Comparison of ENCODE assay signal across 17 cellular contexts in the genomic region with DNA sequence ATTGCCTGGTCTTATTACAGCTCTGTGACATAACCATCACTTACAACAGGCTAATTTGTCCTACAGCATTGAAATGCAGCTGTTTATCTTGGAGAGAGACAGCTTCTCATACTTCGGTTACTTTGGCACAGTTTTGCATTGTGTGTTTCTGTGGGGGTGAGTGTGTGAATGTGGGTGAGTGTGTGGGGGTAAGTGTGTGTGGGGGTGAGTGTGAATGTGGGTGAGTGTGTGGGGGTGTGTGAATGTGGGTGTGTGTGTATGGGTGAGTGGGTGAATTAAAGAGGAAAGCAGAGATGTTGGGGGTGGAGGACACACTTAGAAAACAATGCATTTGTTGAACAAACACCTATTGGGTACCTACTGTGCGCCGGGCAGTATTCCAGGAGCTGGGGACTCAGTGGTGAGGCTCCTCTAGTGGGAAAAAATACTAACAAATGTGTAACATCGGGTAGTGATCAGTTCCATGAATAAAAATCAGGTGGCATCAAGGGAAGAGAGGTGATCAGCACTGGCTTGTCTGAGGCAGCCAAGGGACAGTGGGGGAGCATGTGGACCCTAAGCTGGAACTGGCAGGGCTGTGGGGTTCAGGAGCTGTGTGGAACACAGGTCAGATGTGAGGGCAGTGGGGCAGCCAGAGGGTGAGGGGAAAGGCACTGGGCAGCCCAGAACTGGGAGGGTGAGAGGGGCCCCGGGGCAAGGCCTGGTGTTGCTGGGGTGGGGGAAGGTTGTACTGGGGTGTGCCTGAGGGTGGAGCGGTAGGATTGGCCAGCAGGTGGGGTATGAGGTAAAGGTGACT. TPM values are rescaled to one million over a fixed set of nuclear protein-coding genes. Genes with fewer than 3 reads are reported as not detected.
DNase-seq lines count a peak whose midpoint lies in the region; ATAC-seq, FAIRE-seq and TF ChIP-seq lines count a peak whose summit lies in the region.
"Had no signal": no experiment of that assay in that cellular context is flagged by ENCODE, and none has a peak within 500 bp of the region (broad histone marks: within the 10 kb centered on the region; RNA-seq: fewer than 3 reads in every experiment).

No MANE protein-coding gene starts in this region.

- POLR2A ChIA-PET in H1 (lab: Charles Lee; ENCODE audit: partially characterized antibody), result interaction anchor here (0.7 kb wide), 1 partner anchor 13 kb away, joined by 4 read pairs; no protein-coding TSS in a partner anchor

- H3K56ac ChIP-seq in H1 (replicated peaks; ENCODE audit: insufficient read length, low read depth, low read length), result no peak overlapping the region

- 91% methylated on average over 5 of the region's 6 CpGs; no CpG with 5 or more reads in 1 of the 2 experiments for WGBS in H1 (ENCODE audit: extremely low coverage in 1 of 2, insufficient coverage in 1 of 2, insufficient read length in 1 of 2, insufficient replicate concordance in 2 of 2, low coverage in 1 of 2, low lambda C conversion rate in 2 of 2, missing lambda C conversion rate in 1 of 2), 2 experiments

- no peak overlapping the region for H3K14ac ChIP-seq in H1 (ENCODE audit: insufficient read length)

- peak; percentile 42 to 43 for ATAC-seq in naive B cell (ENCODE audit: low read depth in 2 of 2)
- ATAC-seq in HG03439 (IDR thresholded peaks at IDR 0.05; ENCODE audit: unreplicated experiment), result no peak
- ATAC-seq: activated T-cell treated with anti-CD3 and anti-CD28 coated beads, Interleukin-2, amount 50 U/mL, for 4 hours; T-cell had no signal

- no peak overlapping the region for H3K18ac ChIP-seq in H1 (ENCODE audit: extremely low read depth, low read length)

- peaks cover 0 to 9% (median 0%) of the 10 kb centered on the region in 3 donors for H3K4me1 Mint-ChIP-seq in naive B cell
- H3K4me1 Mint-ChIP-seq: T-cell had no signal

- peaks cover 8 to 23% of the 10 kb centered on the region in 2 donors for H3K36me3 Mint-ChIP-seq in naive B cell

- H3K23me2 ChIP-seq in H1 (ENCODE audit: low read depth, low read length), result no peaks in the 10 kb centered on the region; the same call in 1 of the 2 replicates

- no peaks in the 10 kb centered on the region for H3K27me3 Mint-ChIP-seq in naive B cell
- H3K27me3 Mint-ChIP-seq: T-cell had no signal

- no peak overlapping the region for H2BK15ac ChIP-seq in H1 (ENCODE audit: low read length)

- H3K27ac ChIP-seq in H1 (ENCODE audit: low read depth, low read length), result peak overlapping the region; percentile 18; the same call in 1 of the 2 replicates

- peak; percentile 2 to 43; a peak in 2 of 4 replicates for TF ChIP-seq RAD21 in H1 (IDR thresholded peaks at IDR 0.05 in 1 of 2, conservative IDR thresholded peaks at IDR 0.05 in 1 of 2; ENCODE audit: low read depth in 2 of 2, low read length in 2 of 2)

- no peak overlapping the region for H2AK5ac ChIP-seq in H1 (ENCODE audit: low read depth, low read length)

- H2BK12ac ChIP-seq in H1 (ENCODE audit: low read depth, low read length), result no peak overlapping the region

- DNase-seq in EH (ENCODE audit: low read depth), result peak; percentile 15
- peak; percentile 12 for DNase-seq in HPDE6-E6E7 (ENCODE audit: extremely low spot score)
- no peak for DNase-seq in H1 (ENCODE audit: low read depth in 1 of 2, low spot score in 2 of 2)
- no peak for DNase-seq in naive B cell
- DNase-seq in GOT3 (lab: John Stamatoyannopoulos, UW), result no peak
- DNase-seq in NCI-H1694 (lab: John Stamatoyannopoulos, UW), result no peak
- DNase-seq in Ammon's horn (ENCODE audit: low spot score), result no peak
- DNase-seq: activated CD4-positive, alpha-beta T cell treated with anti-CD3 and anti-CD28 coated beads for 1 hour; activated T-cell treated with anti-CD3 and anti-CD28 coated beads, Interleukin-2, amount 50 U/mL, for 4 hours; amygdala; cortex of kidney; midbrain; NCI-H1092 treated with DMSO at 0.1 percent for 48 hours; NCI-H446 treated with DMSO at 0.1 percent for 48 hours; T-cell had no signal

- 0 out of 2 replicates have a peak overlapping the region, but pooled peaks have one; percentile 35 for H2BK5ac ChIP-seq in H1 (ENCODE audit: low read depth, low read length)

- peaks cover 0 to 1% of the 10 kb centered on the region in 2 experiments for H4K20me1 ChIP-seq in H1 (replicated peaks in 1 of 2; ENCODE audit: control insufficient read depth in 1 of 2, insufficient read depth in 2 of 2, low read length in 2 of 2)

- H2BK20ac ChIP-seq in H1 (ENCODE audit: low read length), result no peak overlapping the region

- no peak overlapping the region for H3K4ac ChIP-seq in H1 (replicated peaks; ENCODE audit: insufficient read length, low read depth, low read length)

- no peak for TF ChIP-seq EP300 in H1 (IDR thresholded peaks at IDR 0.05; ENCODE audit: borderline replicate concordance in 1 of 2, low read depth in 2 of 2, low read length in 2 of 2)

- H3K9ac ChIP-seq in H1 (replicated peaks in 1 of 4; ENCODE audit: extremely low read depth in 1 of 4, low read depth in 3 of 4, low read length in 3 of 4), result no peak overlapping the region

- H3K79me2 ChIP-seq in H1 (ENCODE audit: control insufficient read depth in 1 of 2, insufficient read depth in 2 of 2, low read length in 2 of 2), result no peaks in the 10 kb centered on the region

- H4K5ac ChIP-seq in H1 (ENCODE audit: insufficient read length, low read depth, low read length), result no peak overlapping the region

- no peak for TF ChIP-seq POLR2A in H1 (IDR thresholded peaks at IDR 0.05; ENCODE audit: control extremely low read depth in 1 of 2, low read depth in 2 of 2, low read length in 2 of 2)

- peaks cover 0 to 2% (median 0%) of the 10 kb centered on the region in 4 experiments; a peak in 1 of 7 replicates for H3K4me1 ChIP-seq in H1 (replicated peaks in 1 of 4; ENCODE audit: control insufficient read depth in 3 of 4, insufficient read depth in 4 of 4, low read length in 3 of 4)

- H2BK120ac ChIP-seq in H1 (replicated peaks; ENCODE audit: low read depth, low read length), result no peak overlapping the region

- H3K23ac ChIP-seq in H1 (ENCODE audit: insufficient read length), result no peak overlapping the region

- H3K4me2 ChIP-seq in H1 (ENCODE audit: insufficient read depth in 1 of 2, low read depth in 2 of 2, low read length in 2 of 2), result no peak overlapping the region

- H3K9me3 ChIP-seq in H1 (ENCODE audit: insufficient read depth in 2 of 2, low read depth in 1 of 2, low read length in 1 of 2), result no peaks in the 10 kb centered on the region

- no peak overlapping the region for H3K4me3 ChIP-seq in H1 (ENCODE audit: extremely low read depth in 1 of 4, insufficient read depth in 2 of 4, low read depth in 3 of 4, low read length in 4 of 4)

- H3K79me1 ChIP-seq in H1 (ENCODE audit: low read depth, low read length), result no peaks in the 10 kb centered on the region

- H3K9me3 Mint-ChIP-seq in naive B cell, result no peaks in the 10 kb centered on the region
- H3K9me3 Mint-ChIP-seq: activated T-cell treated with anti-CD3 and anti-CD28 coated beads, Interleukin-2, amount 50 U/mL, for 4 hours; T-cell had no signal

- H3K27ac Mint-ChIP-seq in naive B cell, result peak overlapping the region in 1 of 6 donors; percentile 70
- H3K27ac Mint-ChIP-seq: T-cell had no signal

- H3K4me3 Mint-ChIP-seq in naive B cell, result no peak overlapping the region
- H3K4me3 Mint-ChIP-seq: activated T-cell treated with anti-CD3 and anti-CD28 coated beads, Interleukin-2, amount 50 U/mL, for 4 hours; T-cell had no signal

- no peak overlapping the region for H4K8ac ChIP-seq in H1 (ENCODE audit: extremely low read depth, insufficient read depth, low read length)

- TF ChIP-seq CTCF in H1 (IDR thresholded peaks at IDR 0.05; ENCODE audit: control extremely low read depth in 1 of 3, insufficient read depth in 1 of 3, low read depth in 1 of 3, low read length in 3 of 3), result peak; percentile 38 to 57 (median 49)

- peaks cover 0 to 12% (median 3%) of the 10 kb centered on the region in 4 experiments; a peak in 5 of 8 replicates for H3K36me3 ChIP-seq in H1 (ENCODE audit: control insufficient read depth in 2 of 4, insufficient read depth in 4 of 4, low read length in 3 of 4)

- H4K91ac ChIP-seq in H1 (replicated peaks; ENCODE audit: insufficient read length, low read length), result no peak overlapping the region

- CTCF ChIA-PET in H1 (lab: Charles Lee; ENCODE audit: partially characterized antibody), result interaction anchor here (0.6 to 3.8 kb wide), 21 partner anchors 10 to 557 kb away, joined by 3 to 29 read pairs (median 4); no protein-coding TSS in a partner anchor

- H3K27me3 ChIP-seq in H1 (replicated peaks in 1 of 4; ENCODE audit: control insufficient read depth in 3 of 4, extremely low read depth in 1 of 4, insufficient read depth in 3 of 4, low read length in 3 of 4), result no peaks in the 10 kb centered on the region

- FAIRE-seq in H1 (lab: Jason Lieb, UNC), result no peak

- no peak overlapping the region for H2AFZ ChIP-seq in H1 (ENCODE audit: low read length)

TF ChIP-seq in H1, 55 proteins besides CTCF, POLR2A, EP300 and RAD21:
- TF ChIP-seq GABPA (IDR thresholded peaks at IDR 0.05; ENCODE audit: borderline replicate concordance, insufficient read depth, low read length), result no peak
- peak; percentile 15 for TF ChIP-seq RNF2 (IDR thresholded peaks at IDR 0.05; ENCODE audit: borderline replicate concordance, low read depth, low read length, missing control alignments, poor library complexity, severe bottlenecking)
- no peak for TF ChIP-seq NRF1 (IDR thresholded peaks at IDR 0.05; ENCODE audit: low read depth, low read length)
- TF ChIP-seq RXRA (IDR thresholded peaks at IDR 0.05; ENCODE audit: insufficient read depth, low read depth, low read length), result no peak

RNA-seq across cellular contexts. Expression of a gene that starts 44.1 kb away (rescaled TPM):
- 0.99 and 1.5 TPM in 2 replicates for total RNA-seq in H1 (2021; fragmentation: NEBNext Ultra II Directional; extraction: Animal tissue kit (Norgen Biotek cat#: 25700))
- 0.77 and 1.5 TPM in 2 replicates for polyA plus RNA-seq in H1 (2011; rRNA removed)
- polyA plus RNA-seq in H1 (2011; cell fraction: cytosol; rRNA removed), result 0.78 TPM
- polyA plus RNA-seq in H1 (2011; cell fraction: nucleus; rRNA removed), result 5.4 TPM
- 0.54 to 0.84 TPM (median 0.70 TPM) in 4 replicates for polyA plus RNA-seq in H1 (2012, experiment 1 of 2)
- 0.45 TPM for polyA plus RNA-seq in H1 (2012, experiment 2 of 2)
- 1.5 TPM for polyA plus RNA-seq in H1 (2013, experiment 1 of 2)
- polyA plus RNA-seq in H1 (2013, experiment 2 of 2), result 1.3 TPM
- 0.16 TPM in 1 of 2 replicates, not detected in the other for polyA minus RNA-seq in H1 (2011; rRNA and poly(A)+ RNA removed)
- polyA minus RNA-seq in H1 (2011; cell fraction: cytosol; rRNA and poly(A)+ RNA removed), result 0.59 TPM
- polyA minus RNA-seq in H1 (2011; cell fraction: nucleus; rRNA and poly(A)+ RNA removed), result 0.50 TPM
- 1 to 10 TPM; 1.8 to 5.7 (median 2.4) TPM for polyA plus RNA-seq in naive B cell (ENCODE audit: low read depth in 6 of 6)
- total RNA-seq: RPMI7951 had no signal

Comparison
In these comparisons a context has a peak if more than half of its experiments do, and no peak if none do; other contexts are left out.
1. DNase-seq: peak in EH (single experiment) and HPDE6-E6E7 (single experiment); none in H1 (0 of 2), naive B cell (single experiment), GOT3 (single experiment), NCI-H1694 (single experiment) and Ammon's horn (single experiment).